Comparison of ENCODE assay signal across 12 cellular contexts in genomic region chr10:43249962-43250624, GRCh38. TPM values are rescaled to one million over a fixed set of nuclear protein-coding genes. Genes with fewer than 3 reads are reported as not detected.
DNase-seq lines count a peak whose midpoint lies in the region; ATAC-seq and TF ChIP-seq lines count a peak whose summit lies in the region.
"Had no signal": no experiment of that assay in that cellular context is flagged by ENCODE, and none has a peak within 500 bp of the region (broad histone marks: within the 10 kb centered on the region; RNA-seq: fewer than 3 reads in every experiment).

No MANE protein-coding gene starts in this region.

- peaks cover 9% of the 10 kb centered on the region for H3K4me1 Mint-ChIP-seq in activated CD8-positive, alpha-beta T cell treated with anti-CD3 and anti-CD28 coated beads for 36 hours (ENCODE audit: low read depth)

- DNase-seq in activated gamma-delta T cell treated with Interleukin-2 at 50 U/mL for 16 hours (peak; percentile 1), activated gamma-delta T cell (lab: John Stamatoyannopoulos, UW) (no peak), heart left ventricle (peak; percentile 5 to 33 (median 14)), esophagus squamous epithelium (lab: John Stamatoyannopoulos, UW) (no peak), GM20000 (ENCODE audit: low spot score) (no peak), DMS79 (lab: John Stamatoyannopoulos, UW) (no peak)
- peak; percentile 56 for DNase-seq in activated CD8-positive, alpha-beta T cell treated with anti-CD3 and anti-CD28 coated beads for 36 hours
- DNase-seq in stimulated activated CD8-positive, alpha-beta memory T cell treated with anti-CD3 and anti-CD28 coated beads, Interleukin-12 subunit alpha, Interleukin-12 subunit beta, amount 100 ng/mL, for 4 hours (ENCODE audit: low read depth) = peak; percentile 22
- DNase-seq: GF-D8, GM23248, NCI-H82 had no signal

- H3K27me3 ChIP-seq in heart left ventricle (peaks cover 0 to 7% (median 0%) of the 10 kb centered on the region in 9 donors), esophagus squamous epithelium (no peaks in the 10 kb centered on the region)
- H3K27me3 ChIP-seq: pancreas had no signal

- no peaks in the 10 kb centered on the region for H3K27me3 Mint-ChIP-seq in activated CD8-positive, alpha-beta T cell treated with anti-CD3 and anti-CD28 coated beads for 36 hours

- TF ChIP-seq POLR2A in heart left ventricle (IDR thresholded peaks at IDR 0.05) (no peak), esophagus squamous epithelium (IDR thresholded peaks at IDR 0.05) (no peak)

- intact Hi-C loops in activated CD8-positive, alpha-beta T cell treated with anti-CD3 and anti-CD28 coated beads for 36 hours (cut with micrococcal nuclease) = no loop called here
- intact Hi-C loops in heart left ventricle (cut with DNase I) = no loop called here
- intact Hi-C loops in esophagus squamous epithelium (cut with DNase I) = no loop called here

- peaks cover 0 to 22% (median 7%) of the 10 kb centered on the region in 12 donors for H3K9me3 ChIP-seq in heart left ventricle
- no peaks in the 10 kb centered on the region for H3K9me3 ChIP-seq in esophagus squamous epithelium
- H3K9me3 ChIP-seq: pancreas had no signal

- no peak overlapping the region for H3K27ac Mint-ChIP-seq in activated CD8-positive, alpha-beta T cell treated with anti-CD3 and anti-CD28 coated beads for 36 hours

- WGBS in heart left ventricle, 4 donors = 68 to 72% (median 71%) methylated on average over 13 to 17 of the region's 17 CpGs
- WGBS in esophagus squamous epithelium, 2 donors = 62 to 69% methylated on average over 3 to 5 of the region's 17 CpGs

- H3K4me1 ChIP-seq in heart left ventricle = peaks cover 0 to 6% (median 0%) of the 10 kb centered on the region in 12 donors
- H3K4me1 ChIP-seq in esophagus squamous epithelium = peaks cover 0 to 6% (median 0%) of the 10 kb centered on the region in 3 donors
- H3K4me1 ChIP-seq: pancreas had no signal

- no peaks in the 10 kb centered on the region for H3K9me3 Mint-ChIP-seq in activated CD8-positive, alpha-beta T cell treated with anti-CD3 and anti-CD28 coated beads for 36 hours

- H3K36me3 ChIP-seq in heart left ventricle (no peaks in the 10 kb centered on the region), esophagus squamous epithelium (no peaks in the 10 kb centered on the region)
- H3K36me3 ChIP-seq: pancreas had no signal

- TF ChIP-seq CTCF in activated CD8-positive, alpha-beta T cell treated with anti-CD3 and anti-CD28 coated beads for 36 hours (IDR thresholded peaks at IDR 0.05) = no peak
- TF ChIP-seq CTCF in heart left ventricle (IDR thresholded peaks at IDR 0.05) = no peak
- no peak for TF ChIP-seq CTCF in esophagus squamous epithelium (IDR thresholded peaks at IDR 0.05)
- TF ChIP-seq CTCF in GM20000 (IDR thresholded peaks at IDR 0.05; ENCODE audit: extremely low read depth, missing control alignments) = no peak

- CTCF ChIA-PET in activated CD8-positive, alpha-beta T cell treated with anti-CD3 and anti-CD28 coated beads for 36 hours (lab: Charles Lee) = interaction anchor here (0.8 kb wide), 1 partner anchor 20 kb away, joined by 3 read pairs; no protein-coding TSS in a partner anchor

- POLR2A ChIA-PET in activated CD8-positive, alpha-beta T cell treated with anti-CD3 and anti-CD28 coated beads for 36 hours (lab: Charles Lee) = no interaction called here

- no peak overlapping the region for H3K27ac ChIP-seq in heart left ventricle
- H3K27ac ChIP-seq in esophagus squamous epithelium = no peak overlapping the region
- H3K27ac ChIP-seq: GM23248, pancreas had no signal

- H3K4me3 ChIP-seq in heart left ventricle = no peak overlapping the region
- H3K4me3 ChIP-seq in esophagus squamous epithelium = no peak overlapping the region
- H3K4me3 ChIP-seq: GM23248, pancreas had no signal

- H3K36me3 Mint-ChIP-seq in activated CD8-positive, alpha-beta T cell treated with anti-CD3 and anti-CD28 coated beads for 36 hours (ENCODE audit: low read depth) = no peaks in the 10 kb centered on the region

- peak; percentile 55 for ATAC-seq in activated CD8-positive, alpha-beta T cell treated with anti-CD3 and anti-CD28 coated beads for 36 hours
- no peak for ATAC-seq in heart left ventricle
- ATAC-seq: pancreas had no signal

- H3K4me3 Mint-ChIP-seq in activated CD8-positive, alpha-beta T cell treated with anti-CD3 and anti-CD28 coated beads for 36 hours = no peak overlapping the region

RNA-seq across cellular contexts. Expression of gene RASGEF1A, which starts 16.8 kb away (rescaled TPM):
- 1 to 10 TPM; 1.2 to 1.5 TPM for total RNA-seq in activated CD8-positive, alpha-beta T cell treated with anti-CD3 and anti-CD28 coated beads for 36 hours
- total RNA-seq in heart left ventricle (1 to 10 TPM in 6 of 9 donors, under 1 TPM in 3; 0.49 to 5.1 (median 1.4) TPM), esophagus squamous epithelium (1 to 10 TPM in 3 of 4 donors, under 1 TPM in 1; 0.83 to 3.1 (median 2.7) TPM)
- polyA plus RNA-seq in heart left ventricle = under 1 TPM; 0.14 to 0.42 TPM
- polyA plus RNA-seq: GM23248 had no signal

Comparison
In these comparisons a context has a peak if more than half of its experiments do, and no peak if none do; other contexts are left out.
1. DNase-seq: peak in activated gamma-delta T cell treated with Interleukin-2 at 50 U/mL for 16 hours (single experiment), activated CD8-positive, alpha-beta T cell treated with anti-CD3 and anti-CD28 coated beads for 36 hours (single experiment), heart left ventricle (5 of 5) and stimulated activated CD8-positive, alpha-beta memory T cell treated with anti-CD3 and anti-CD28 coated beads, Interleukin-12 subunit alpha, Interleukin-12 subunit beta, amount 100 ng/mL, for 4 hours (single experiment); none in activated gamma-delta T cell (single experiment), esophagus squamous epithelium (single experiment), GM20000 (single experiment) and DMS79 (single experiment).